ENCODE assay signal across 17 cellular contexts in the genomic region with DNA sequence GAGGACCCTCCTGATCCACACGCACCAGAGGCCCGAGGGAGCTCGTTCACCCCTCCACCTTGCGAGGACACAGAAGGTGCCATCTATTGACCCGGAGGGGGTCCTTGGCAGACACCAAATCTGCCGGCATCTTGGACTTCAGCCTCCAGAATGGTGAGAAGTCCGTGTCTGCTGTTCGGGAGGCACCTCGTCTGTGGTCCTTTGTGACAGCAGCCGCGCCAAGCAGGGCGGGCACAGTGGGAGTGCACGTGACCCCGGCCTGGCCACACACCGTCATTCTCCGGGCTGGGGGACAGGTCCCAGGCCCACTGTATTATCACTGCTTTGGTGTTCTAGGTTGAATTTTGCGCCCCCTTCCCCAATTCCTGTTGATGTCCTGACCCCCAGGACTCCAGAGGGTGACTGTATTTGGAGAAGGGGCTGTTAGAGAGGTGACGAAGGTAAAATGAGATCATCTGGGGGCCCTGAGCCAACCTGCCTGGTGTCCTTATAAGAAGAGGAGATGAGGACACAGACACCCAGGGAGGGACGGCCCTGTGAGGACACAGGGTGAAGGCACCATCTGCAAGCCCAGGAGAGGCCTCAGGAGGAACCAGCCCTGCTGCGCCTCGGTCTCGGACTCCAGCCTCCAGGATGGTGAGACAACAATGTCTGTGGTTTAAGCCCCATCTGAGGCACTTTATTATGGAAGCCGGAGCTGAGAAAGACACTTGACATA. TPM values are rescaled to one million over a fixed set of nuclear protein-coding genes. Genes with fewer than 3 reads are reported as not detected.
DNase-seq lines count a peak whose midpoint lies in the region; ATAC-seq and TF ChIP-seq lines count a peak whose summit lies in the region.
"Had no signal": no experiment of that assay in that cellular context is flagged by ENCODE, and none has a peak within 500 bp of the region (broad histone marks: within the 10 kb centered on the region; RNA-seq: fewer than 3 reads in every experiment).

No MANE protein-coding gene starts in this region.

- H3K4me1 Mint-ChIP-seq in endodermal cell: peaks cover 12% of the 10 kb centered on the region
- peaks cover 56 to 64% of the 10 kb centered on the region in 2 donors for H3K4me1 Mint-ChIP-seq in natural killer cell treated with Interleukin-12 subunit alpha and Interleukin-12 subunit beta and Interleukin-15 and Interleukin-18, amount 100 ng/mL, for 72 hours (ENCODE audit: low read depth in 2 of 2)
- H3K4me1 Mint-ChIP-seq in stimulated activated naive CD8-positive, alpha-beta T cell treated with anti-CD3 and anti-CD28 coated beads, Interleukin-15, amount 100 ng/mL, for 72 hours: peaks cover 47% of the 10 kb centered on the region

- H3K4me1 ChIP-seq in right atrium auricular region: peaks cover 0 to 14% of the 10 kb centered on the region in 2 donors
- no peaks in the 10 kb centered on the region for H3K4me1 ChIP-seq in endodermal cell (ENCODE audit: control insufficient read depth, insufficient read depth, low read length)
- no peaks in the 10 kb centered on the region for H3K4me1 ChIP-seq in aorta (ENCODE audit: control insufficient read depth in 1 of 2, insufficient read depth in 2 of 2, low read length in 2 of 2)
- H3K4me1 ChIP-seq in prostate gland (replicated peaks): no peaks in the 10 kb centered on the region
- H3K4me1 ChIP-seq: body of pancreas had no signal

- intact Hi-C loops in Right ventricle myocardium inferior (cut with DNase I): no loop called here
- intact Hi-C loops in aorta (cut with DNase I): no loop called here
- intact Hi-C loops in prostate gland (cut with DNase I): no loop called here

- H3K4me3 ChIP-seq in right atrium auricular region (no peak overlapping the region), endodermal cell (ENCODE audit: low read length) (no peak overlapping the region), aorta (ENCODE audit: low read length in 2 of 2) (no peak overlapping the region), prostate gland (no peak overlapping the region)
- H3K4me3 ChIP-seq: body of pancreas had no signal

- peaks cover 20% of the 10 kb centered on the region for H3K36me3 Mint-ChIP-seq in endodermal cell (ENCODE audit: low read depth)
- no peaks in the 10 kb centered on the region for H3K36me3 Mint-ChIP-seq in natural killer cell treated with Interleukin-12 subunit alpha and Interleukin-12 subunit beta and Interleukin-15 and Interleukin-18, amount 100 ng/mL, for 72 hours

- no peaks in the 10 kb centered on the region for H3K27me3 ChIP-seq in right atrium auricular region
- no peaks in the 10 kb centered on the region for H3K27me3 ChIP-seq in endodermal cell (ENCODE audit: control insufficient read depth, insufficient read depth, low read length, poor library complexity, severe bottlenecking)
- no peaks in the 10 kb centered on the region for H3K27me3 ChIP-seq in aorta (ENCODE audit: control insufficient read depth in 1 of 2, insufficient read depth in 2 of 2, low read length in 1 of 2)
- no peaks in the 10 kb centered on the region for H3K27me3 ChIP-seq in prostate gland (replicated peaks; ENCODE audit: insufficient read depth)
- H3K27me3 ChIP-seq: body of pancreas had no signal

- no peak for TF ChIP-seq CTCF in right atrium auricular region (IDR thresholded peaks at IDR 0.05)
- no peak for TF ChIP-seq CTCF in endodermal cell (conservative IDR thresholded peaks at IDR 0.05)
- TF ChIP-seq CTCF in prostate gland (IDR thresholded peaks at IDR 0.05): no peak

- H3K9ac ChIP-seq in endodermal cell (ENCODE audit: extremely low read depth, low read length, poor library complexity, severe bottlenecking): no peak overlapping the region

- H3K4me3 Mint-ChIP-seq in endodermal cell: no peak overlapping the region
- no peak overlapping the region for H3K4me3 Mint-ChIP-seq in natural killer cell treated with Interleukin-12 subunit alpha and Interleukin-12 subunit beta and Interleukin-15 and Interleukin-18, amount 100 ng/mL, for 72 hours
- no peak overlapping the region for H3K4me3 Mint-ChIP-seq in stimulated activated naive CD8-positive, alpha-beta T cell treated with anti-CD3 and anti-CD28 coated beads, Interleukin-15, amount 100 ng/mL, for 72 hours
- H3K4me3 Mint-ChIP-seq: HFFc6 had no signal

- H3K27ac ChIP-seq in right atrium auricular region: no peak overlapping the region
- H3K27ac ChIP-seq in endodermal cell (ENCODE audit: low read depth, low read length): no peak overlapping the region
- no peak overlapping the region for H3K27ac ChIP-seq in aorta (ENCODE audit: low read depth in 1 of 2, low read length in 2 of 2)
- no peak overlapping the region for H3K27ac ChIP-seq in prostate gland
- H3K27ac ChIP-seq: body of pancreas had no signal

- H3K27me3 Mint-ChIP-seq in endodermal cell (ENCODE audit: insufficient read depth): no peaks in the 10 kb centered on the region
- no peaks in the 10 kb centered on the region for H3K27me3 Mint-ChIP-seq in natural killer cell treated with Interleukin-12 subunit alpha and Interleukin-12 subunit beta and Interleukin-15 and Interleukin-18, amount 100 ng/mL, for 72 hours
- H3K27me3 Mint-ChIP-seq in stimulated activated naive CD8-positive, alpha-beta T cell treated with anti-CD3 and anti-CD28 coated beads, Interleukin-15, amount 100 ng/mL, for 72 hours: no peaks in the 10 kb centered on the region

- no peaks in the 10 kb centered on the region for H3K9me3 Mint-ChIP-seq in endodermal cell
- no peaks in the 10 kb centered on the region for H3K9me3 Mint-ChIP-seq in natural killer cell treated with Interleukin-12 subunit alpha and Interleukin-12 subunit beta and Interleukin-15 and Interleukin-18, amount 100 ng/mL, for 72 hours
- H3K9me3 Mint-ChIP-seq in stimulated activated naive CD8-positive, alpha-beta T cell treated with anti-CD3 and anti-CD28 coated beads, Interleukin-15, amount 100 ng/mL, for 72 hours: no peaks in the 10 kb centered on the region
- H3K9me3 Mint-ChIP-seq: HFFc6 had no signal

- WGBS in endodermal cell (ENCODE audit: insufficient coverage in 1 of 2, insufficient read length in 1 of 2), 2 experiments: 95 to 97% methylated on average over 16 to 23 of the region's 23 CpGs
- 95% methylated on average over 23 of the region's 23 CpGs for WGBS in aorta, 2 donors
- WGBS in prostate gland: 91% methylated on average over 22 of the region's 23 CpGs

- no peak for ATAC-seq in Right ventricle myocardium inferior
- ATAC-seq in natural killer cell treated with Interleukin-12 subunit alpha and Interleukin-12 subunit beta and Interleukin-15 and Interleukin-18, amount 100 ng/mL, for 72 hours: no peak
- no peak for ATAC-seq in aorta (ENCODE audit: low FRiP score)
- ATAC-seq in stimulated activated naive CD8-positive, alpha-beta T cell treated with anti-CD3 and anti-CD28 coated beads, Interleukin-15, amount 100 ng/mL, for 72 hours: no peak
- ATAC-seq: body of pancreas had no signal

- peaks cover 13% of the 10 kb centered on the region for H3K36me3 ChIP-seq in right atrium auricular region
- H3K36me3 ChIP-seq in endodermal cell (ENCODE audit: control insufficient read depth, insufficient read depth, low read length): no peaks in the 10 kb centered on the region
- H3K36me3 ChIP-seq in aorta (ENCODE audit: control insufficient read depth in 1 of 2, insufficient read depth in 2 of 2, low read length in 1 of 2): no peaks in the 10 kb centered on the region
- H3K36me3 ChIP-seq in prostate gland: no peaks in the 10 kb centered on the region

- peak overlapping the region; percentile 71 for H3K27ac Mint-ChIP-seq in endodermal cell
- peak overlapping the region in 1 of 2 donors; percentile 54 for H3K27ac Mint-ChIP-seq in natural killer cell treated with Interleukin-12 subunit alpha and Interleukin-12 subunit beta and Interleukin-15 and Interleukin-18, amount 100 ng/mL, for 72 hours
- H3K27ac Mint-ChIP-seq in stimulated activated naive CD8-positive, alpha-beta T cell treated with anti-CD3 and anti-CD28 coated beads, Interleukin-15, amount 100 ng/mL, for 72 hours: no peak overlapping the region
- H3K27ac Mint-ChIP-seq: HFFc6 had no signal

- no peak for TF ChIP-seq POLR2A in prostate gland (IDR thresholded peaks at IDR 0.05)

- H3K9me3 ChIP-seq in right atrium auricular region (no peaks in the 10 kb centered on the region), endodermal cell (ENCODE audit: control insufficient read depth, low read length) (no peaks in the 10 kb centered on the region), aorta (ENCODE audit: control insufficient read depth, low read length) (no peaks in the 10 kb centered on the region), prostate gland (no peaks in the 10 kb centered on the region)
- H3K9me3 ChIP-seq: body of pancreas had no signal

- DNase-seq in Right ventricle myocardium inferior (ENCODE audit: missing footprints): peak; percentile 48
- DNase-seq in right atrium auricular region (ENCODE audit: low spot score): no peak
- peak; percentile 38 for DNase-seq in endodermal cell
- peak; percentile 47 for DNase-seq in natural killer cell treated with Interleukin-12 subunit alpha and Interleukin-12 subunit beta and Interleukin-15 and Interleukin-18, amount 100 ng/mL, for 72 hours (ENCODE audit: low spot score)
- peak; percentile 27 to 69 for DNase-seq in aorta
- no peak for DNase-seq in mesenteric fat pad (ENCODE audit: low spot score)
- DNase-seq in prostate gland (ENCODE audit: low spot score): no peak
- no peak for DNase-seq in stimulated activated naive CD8-positive, alpha-beta T cell treated with anti-CD3 and anti-CD28 coated beads, Interleukin-15, amount 100 ng/mL, for 72 hours
- DNase-seq: effector CD8-positive, alpha-beta T cell; HFFc6; KG1; mesendoderm; NCI-H1417 treated with DMSO at 0.1 percent for 48 hours; NCI-H446 treated with DMSO at 0.1 percent for 48 hours; occipital lobe; stimulated activated CD4-positive, alpha-beta T cell treated with anti-CD3 and anti-CD28 coated beads, Interleukin-12 subunit alpha, Interleukin-12 subunit beta, amount 100 ng/mL, for 4 hours had no signal

RNA-seq across cellular contexts. Expression of a gene that starts 15.6 kb away (rescaled TPM):
- total RNA-seq in Right ventricle myocardium inferior (13.4 TPM), right atrium auricular region (10 to 100 TPM; 13.2 to 18.1 TPM), endodermal cell (100 to 1,000 TPM in 1 of 2 donors, 10 to 100 TPM in 1; 78.5 to 124 TPM), aorta (10 to 100 TPM; 38.7 to 68.7 TPM), mesenteric fat pad (45.7 TPM), prostate gland (10 to 100 TPM; 22.6 to 23.9 TPM)
- polyA plus RNA-seq in endodermal cell (2013, experiment 1 of 2): 72.3 TPM
- 67.4 TPM for polyA plus RNA-seq in endodermal cell (2013, experiment 2 of 2)
- 100 to 1,000 TPM in 1 of 2 donors, 10 to 100 TPM in 1; 90.0 to 179 TPM for total RNA-seq in natural killer cell treated with Interleukin-12 subunit alpha and Interleukin-12 subunit beta and Interleukin-15 and Interleukin-18, amount 100 ng/mL, for 72 hours
- 10 to 100 TPM in 1 of 2 donors, 1 to 10 TPM in 1; 6.4 to 34.2 TPM for polyA plus RNA-seq in aorta

Comparison
In these comparisons a context has a peak if more than half of its experiments do, and no peak if none do; other contexts are left out.
1. DNase-seq: peak in Right ventricle myocardium inferior (single experiment), endodermal cell (single experiment), natural killer cell treated with Interleukin-12 subunit alpha and Interleukin-12 subunit beta and Interleukin-15 and Interleukin-18, amount 100 ng/mL, for 72 hours (single experiment) and aorta (2 of 2); none in right atrium auricular region (single experiment), mesenteric fat pad (single experiment), prostate gland (single experiment) and stimulated activated naive CD8-positive, alpha-beta T cell treated with anti-CD3 and anti-CD28 coated beads, Interleukin-15, amount 100 ng/mL, for 72 hours (0 of 2).